ENCODE assay signal across 8 cellular contexts in the genomic region with DNA sequence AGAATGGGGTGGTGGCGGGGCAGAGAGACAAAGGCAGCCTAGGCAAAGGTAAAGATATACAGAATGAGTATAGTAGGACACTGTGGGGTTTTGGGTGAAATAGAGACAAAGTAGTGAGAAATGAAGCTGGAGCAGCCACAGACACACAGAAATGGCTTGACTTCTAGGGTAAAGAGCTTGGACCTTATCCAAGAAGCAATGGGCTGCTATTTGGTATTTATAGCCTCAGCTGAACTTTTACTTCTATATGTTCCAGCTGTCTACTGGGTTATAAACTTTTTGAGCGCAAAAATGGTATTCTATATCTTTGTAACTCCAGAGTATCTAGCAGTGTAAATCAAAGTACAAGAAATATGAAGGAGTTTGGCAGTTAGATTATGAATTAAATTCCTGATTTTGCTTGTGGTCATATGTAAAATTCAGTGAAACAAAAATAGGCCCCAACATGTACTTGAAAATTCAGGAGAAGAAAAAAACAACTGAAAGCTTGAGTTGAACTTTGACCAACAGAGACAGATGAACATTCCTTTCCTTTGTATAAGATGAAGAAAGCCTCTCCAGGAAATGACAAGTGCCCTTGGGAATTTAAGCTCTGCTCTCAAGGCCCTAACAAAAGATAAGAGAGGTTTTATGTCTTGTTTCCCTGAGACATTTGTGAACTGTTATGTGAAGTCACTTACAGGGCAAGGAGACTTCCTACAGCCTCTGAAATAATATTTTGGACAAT.
DNase-seq lines count a peak whose midpoint lies in the region; ATAC-seq and TF ChIP-seq lines count a peak whose summit lies in the region.

No MANE protein-coding gene starts in this region.

- no peaks in the 10 kb centered on the region for H3K36me3 ChIP-seq in Peyer's patch

- no peaks in the 10 kb centered on the region for H3K4me1 ChIP-seq in Peyer's patch

- CTCF ChIA-PET in RWPE1 (lab: Yijun Ruan, JAX): interaction anchor here (0.6 kb wide), 1 partner anchor 151 kb away, joined by 4 read pairs; no protein-coding TSS in a partner anchor

- H3K9me3 ChIP-seq in Peyer's patch: no peaks in the 10 kb centered on the region

- POLR2A ChIA-PET in RWPE1 (lab: Yijun Ruan, JAX; ENCODE audit: low non-redundant PET): interaction anchor here (0.6 kb wide), 1 partner anchor 1653 kb away, joined by 3 read pairs; no protein-coding TSS in a partner anchor

- H3K27ac ChIP-seq in RWPE1: no peak overlapping the region
- no peak overlapping the region for H3K27ac ChIP-seq in Peyer's patch

- ATAC-seq in GM18505 (IDR thresholded peaks at IDR 0.05; ENCODE audit: unreplicated experiment): no peak

- TF ChIP-seq CTCF in RWPE1 (conservative IDR thresholded peaks at IDR 0.05; ENCODE audit: low read depth) (no peak), fibroblast of the aortic adventitia (IDR thresholded peaks at IDR 0.05; ENCODE audit: insufficient read depth, low read length) (no peak), Peyer's patch (IDR thresholded peaks at IDR 0.05) (no peak)

- no peak for TF ChIP-seq POLR2A in GM18505 (IDR thresholded peaks at IDR 0.05; ENCODE audit: borderline replicate concordance, extremely low read depth, insufficient read depth, insufficient read length)
- no peak for TF ChIP-seq POLR2A in Peyer's patch (IDR thresholded peaks at IDR 0.05)

- DNase-seq in GM04504 (ENCODE audit: low read depth): peak; percentile 76
- peak; percentile 66 for DNase-seq in RWPE1 (ENCODE audit: low spot score)
- peak; percentile 94 for DNase-seq in fibroblast of the aortic adventitia (ENCODE audit: low read depth)
- DNase-seq in pulmonary artery endothelial cell (ENCODE audit: low read depth, low spot score): peak; percentile 93
- no peak for DNase-seq in NOMO-1 treated with dmso at 0.1 percent for 144 hours (lab: John Stamatoyannopoulos, UW; ENCODE audit: unreplicated experiment)
- DNase-seq in stimulated activated CD4-positive, alpha-beta T cell treated with anti-CD3 and anti-CD28 coated beads, Interleukin-15, amount 100 ng/mL, for 24 hours: no peak
- DNase-seq in Peyer's patch: no peak

- H3K27me3 ChIP-seq in Peyer's patch: no peaks in the 10 kb centered on the region

- no peak overlapping the region for H3K4me3 ChIP-seq in fibroblast of the aortic adventitia (ENCODE audit: low read depth, low read length)
- H3K4me3 ChIP-seq in Peyer's patch: no peak overlapping the region

Comparison
In these comparisons a context has a peak if more than half of its experiments do, and no peak if none do; other contexts are left out.
1. DNase-seq: peak in GM04504 (single experiment), RWPE1 (single experiment), fibroblast of the aortic adventitia (single experiment) and pulmonary artery endothelial cell (single experiment); none in NOMO-1 treated with dmso at 0.1 percent for 144 hours (single experiment), stimulated activated CD4-positive, alpha-beta T cell treated with anti-CD3 and anti-CD28 coated beads, Interleukin-15, amount 100 ng/mL, for 24 hours (single experiment) and Peyer's patch (0 of 3).